In the genomic region with DNA sequence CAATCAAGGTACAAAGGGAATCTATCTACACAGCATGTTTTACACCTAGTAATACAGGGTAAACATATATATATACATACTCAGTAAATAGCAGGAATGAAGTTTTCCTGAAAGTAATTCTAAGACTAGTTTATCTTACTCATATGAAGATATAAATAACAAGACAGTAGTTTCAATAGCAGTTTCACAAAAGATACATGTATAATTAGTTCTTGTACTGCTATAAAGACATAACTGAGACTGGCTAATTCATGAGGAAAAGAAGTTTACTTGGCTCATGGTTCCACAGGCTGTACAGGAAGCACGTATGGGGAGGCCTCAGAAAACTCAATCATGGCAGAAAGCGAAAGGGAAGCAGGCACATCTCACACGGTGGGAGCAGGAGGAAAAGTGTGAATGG, we compare ENCODE assay signal across 17 cellular contexts. TPM values are rescaled to one million over a fixed set of nuclear protein-coding genes. Genes with fewer than 3 reads are reported as not detected.
DNase-seq lines count a peak whose midpoint lies in the region; ATAC-seq and TF ChIP-seq lines count a peak whose summit lies in the region.
"Had no signal": no experiment of that assay in that cellular context is flagged by ENCODE, and none has a peak within 500 bp of the region (broad histone marks: within the 10 kb centered on the region; RNA-seq: fewer than 3 reads in every experiment).

No MANE protein-coding gene starts in this region.

- intact Hi-C loops in activated CD4-positive, alpha-beta T cell treated with anti-CD3 and anti-CD28 coated beads for 36 hours (cut with DNase I, micrococcal nuclease), result no loop called here
- intact Hi-C loops in mucosa of descending colon (cut with DNase I, micrococcal nuclease), result no loop called here

- no peak overlapping the region for H3K4me3 ChIP-seq in mucosa of descending colon
- H3K4me3 ChIP-seq: lower lobe of right lung, vagina had no signal

- H3K4me1 Mint-ChIP-seq in activated CD4-positive, alpha-beta T cell treated with anti-CD3 and anti-CD28 coated beads for 36 hours, result peaks cover 47% of the 10 kb centered on the region
- peaks cover 58% of the 10 kb centered on the region for H3K4me1 Mint-ChIP-seq in chondrocyte (ENCODE audit: low read depth)

- POLR2A ChIA-PET in activated CD4-positive, alpha-beta T cell treated with anti-CD3 and anti-CD28 coated beads for 36 hours (lab: Charles Lee), result no interaction called here

- CTCF ChIA-PET in activated CD4-positive, alpha-beta T cell treated with anti-CD3 and anti-CD28 coated beads for 36 hours (lab: Charles Lee), result interaction anchor here (0.8 kb wide), 1 partner anchor 76 kb away, joined by 3 read pairs; no protein-coding TSS in a partner anchor

- TF ChIP-seq CTCF in chondrocyte (IDR thresholded peaks at IDR 0.05) (no peak), mucosa of descending colon (IDR thresholded peaks at IDR 0.05) (no peak)

- peaks cover 4% of the 10 kb centered on the region for H3K9me3 Mint-ChIP-seq in activated CD4-positive, alpha-beta T cell treated with anti-CD3 and anti-CD28 coated beads for 36 hours (ENCODE audit: low read depth)
- no peaks in the 10 kb centered on the region for H3K9me3 Mint-ChIP-seq in chondrocyte (ENCODE audit: low read depth)
- H3K9me3 Mint-ChIP-seq: neural crest cell had no signal

- H3K27me3 Mint-ChIP-seq in activated CD4-positive, alpha-beta T cell treated with anti-CD3 and anti-CD28 coated beads for 36 hours, result no peaks in the 10 kb centered on the region
- H3K27me3 Mint-ChIP-seq in chondrocyte (ENCODE audit: low read depth), result no peaks in the 10 kb centered on the region

- H3K9me3 ChIP-seq in mucosa of descending colon, result no peaks in the 10 kb centered on the region
- H3K9me3 ChIP-seq: lower lobe of right lung, vagina had no signal

- no peaks in the 10 kb centered on the region for H3K36me3 ChIP-seq in mucosa of descending colon (ENCODE audit: low read depth)

- peak overlapping the region; percentile 15 for H3K4me3 Mint-ChIP-seq in activated CD4-positive, alpha-beta T cell treated with anti-CD3 and anti-CD28 coated beads for 36 hours
- no peak overlapping the region for H3K4me3 Mint-ChIP-seq in chondrocyte (ENCODE audit: unreplicated experiment)
- H3K4me3 Mint-ChIP-seq: neural crest cell had no signal

- ATAC-seq in activated CD4-positive, alpha-beta T cell treated with anti-CD3 and anti-CD28 coated beads for 36 hours, result no peak
- ATAC-seq in GM18858 (IDR thresholded peaks at IDR 0.05; ENCODE audit: unreplicated experiment) (peak; percentile 60), HG02885 (IDR thresholded peaks at IDR 0.05; ENCODE audit: poor library complexity, unreplicated experiment) (peak; percentile 71), GM19467 (IDR thresholded peaks at IDR 0.05; ENCODE audit: unreplicated experiment) (no peak), HG03175 (IDR thresholded peaks at IDR 0.05; ENCODE audit: unreplicated experiment) (no peak), mucosa of descending colon (no peak)
- ATAC-seq: foreskin keratinocyte, lower lobe of right lung, sciatic nerve had no signal

- H3K27ac Mint-ChIP-seq in activated CD4-positive, alpha-beta T cell treated with anti-CD3 and anti-CD28 coated beads for 36 hours, result peak overlapping the region; percentile 87
- H3K27ac Mint-ChIP-seq in chondrocyte (ENCODE audit: unreplicated experiment), result peak overlapping the region; percentile 19

- DNase-seq in activated CD4-positive, alpha-beta T cell treated with anti-CD3 and anti-CD28 coated beads for 36 hours, result no peak
- DNase-seq in activated CD4-positive, alpha-beta T cell treated with anti-CD3 and anti-CD28 coated beads, Interleukin-2, amount 50 U/mL, for 48 hours, result no peak
- DNase-seq in chondrocyte (ENCODE audit: low spot score) (no peak), mucosa of descending colon (no peak)
- DNase-seq: caudate nucleus; foreskin keratinocyte; lower lobe of right lung; SHP77; stimulated activated CD4-positive, alpha-beta T cell treated with anti-CD3 and anti-CD28 coated beads, Interleukin-4, amount 100 ng/mL, for 4 hours; T1000 had no signal

- H3K4me1 ChIP-seq in mucosa of descending colon (ENCODE audit: low read depth), result peaks cover 22% of the 10 kb centered on the region

- H3K36me3 Mint-ChIP-seq in activated CD4-positive, alpha-beta T cell treated with anti-CD3 and anti-CD28 coated beads for 36 hours (ENCODE audit: low read depth), result peaks cover 30% of the 10 kb centered on the region
- peaks cover 5% of the 10 kb centered on the region for H3K36me3 Mint-ChIP-seq in chondrocyte (ENCODE audit: low read depth)

RNA-seq across cellular contexts. Expression of gene RARS2, which starts 16.9 kb away (rescaled TPM):
- total RNA-seq in activated CD4-positive, alpha-beta T cell treated with anti-CD3 and anti-CD28 coated beads for 36 hours, result 10 to 100 TPM; 20.8 to 24.7 TPM
- total RNA-seq in chondrocyte (43.8 to 50.7 TPM (median 44.7 TPM) in 3 replicates), mucosa of descending colon (10 to 100 TPM; 27.8 to 34.4 (median 30.7) TPM)

RNA-seq across cellular contexts. Expression of gene ORC3, which starts 17.1 kb away (rescaled TPM):
- total RNA-seq in activated CD4-positive, alpha-beta T cell treated with anti-CD3 and anti-CD28 coated beads for 36 hours, result 10 to 100 TPM; 38.8 to 42.6 TPM
- 16.7 to 28.6 TPM (median 17.5 TPM) in 3 replicates for total RNA-seq in chondrocyte
- total RNA-seq in mucosa of descending colon, result 10 to 100 TPM; 15.9 to 17.3 (median 16.1) TPM

Comparison
In these comparisons a context has a peak if more than half of its experiments do, and no peak if none do; other contexts are left out.
1. ATAC-seq: peak in GM18858 (single experiment) and HG02885 (single experiment); none in activated CD4-positive, alpha-beta T cell treated with anti-CD3 and anti-CD28 coated beads for 36 hours (single experiment), GM19467 (single experiment), HG03175 (single experiment) and mucosa of descending colon (single experiment).